Comparison of ENCODE assay signal across 12 cellular contexts in the genomic region with DNA sequence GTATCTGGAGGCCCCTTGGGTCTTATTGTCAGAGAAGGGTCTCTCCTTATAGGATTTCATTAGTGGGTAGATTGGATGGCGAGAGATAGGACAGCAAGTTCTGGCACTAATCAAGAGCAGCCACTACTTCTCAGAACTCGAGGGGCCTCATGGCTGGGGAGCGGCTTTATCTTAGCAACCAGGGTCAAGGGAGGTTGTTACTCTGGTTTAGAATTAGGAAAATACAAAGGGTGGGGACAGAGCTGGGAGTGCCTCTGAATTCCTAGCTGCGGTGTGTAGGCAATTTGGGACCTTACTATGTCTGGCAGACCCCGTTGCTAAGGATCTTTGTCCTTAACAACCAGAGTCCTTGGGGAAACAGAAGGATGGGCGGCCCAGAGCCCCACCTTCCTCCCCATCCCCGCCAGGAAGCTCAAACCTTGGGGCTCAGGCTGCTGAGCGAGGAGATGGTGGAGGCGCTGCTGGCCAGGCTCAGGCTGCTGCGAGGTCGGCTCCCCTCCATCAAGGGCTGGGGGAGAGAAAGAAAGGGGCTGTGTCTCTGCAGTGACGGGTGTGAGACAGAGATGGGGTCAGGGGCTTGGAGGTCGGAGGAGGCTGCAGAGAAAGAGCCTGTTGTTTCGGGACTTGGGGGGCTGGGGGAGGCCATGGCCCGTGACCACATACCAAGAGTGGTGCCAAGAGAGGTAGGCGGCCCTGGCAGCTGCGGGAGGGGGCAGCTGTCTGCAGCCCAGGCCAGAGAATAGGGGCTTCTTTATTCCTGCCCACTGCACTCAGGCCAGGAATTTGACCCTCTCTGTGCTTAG. TPM values are rescaled to one million over a fixed set of nuclear protein-coding genes. Genes with fewer than 3 reads are reported as not detected.
DNase-seq lines count a peak whose midpoint lies in the region; ATAC-seq and TF ChIP-seq lines count a peak whose summit lies in the region.
"Had no signal": no experiment of that assay in that cellular context is flagged by ENCODE, and none has a peak within 500 bp of the region (broad histone marks: within the 10 kb centered on the region; RNA-seq: fewer than 3 reads in every experiment).

No MANE protein-coding gene starts in this region.

- 37% methylated on average over 17 of the region's 17 CpGs; no CpG with 5 or more reads in 1 of the 2 donors for WGBS in transverse colon (ENCODE audit: low coverage in 1 of 2), 2 donors

- TF ChIP-seq EP300 in transverse colon (IDR thresholded peaks at IDR 0.05; ENCODE audit: low read depth) = no peak

- H3K4me3 ChIP-seq in duodenal mucosa (ENCODE audit: low read depth in 1 of 2, low read length in 2 of 2) (peak overlapping the region; percentile 48 to 54), transverse colon (peak overlapping the region; percentile 9 to 36 (median 16))
- H3K4me3 ChIP-seq: HAP-1 had no signal

- peaks cover 18% of the 10 kb centered on the region in 2 donors for H3K4me1 ChIP-seq in duodenal mucosa (ENCODE audit: control insufficient read depth in 1 of 2, insufficient read depth in 2 of 2, low read length in 2 of 2)
- H3K4me1 ChIP-seq in transverse colon = peaks cover 5 to 26% (median 19%) of the 10 kb centered on the region in 4 donors

- H3K9me3 ChIP-seq in duodenal mucosa (ENCODE audit: control insufficient read depth in 1 of 2, low read length in 2 of 2) = no peaks in the 10 kb centered on the region
- no peaks in the 10 kb centered on the region for H3K9me3 ChIP-seq in transverse colon
- H3K9me3 ChIP-seq: HAP-1 had no signal

- no peaks in the 10 kb centered on the region for H3K36me3 ChIP-seq in duodenal mucosa (ENCODE audit: control insufficient read depth in 1 of 2, insufficient read depth in 2 of 2, low read length in 2 of 2)
- H3K36me3 ChIP-seq in transverse colon = no peaks in the 10 kb centered on the region

- H3K9me3 Mint-ChIP-seq in activated CD4-positive, alpha-beta T cell treated with anti-CD3 and anti-CD28 coated beads, Interleukin-2, amount 10 ng/mL, durations not matched to agents 24 days and 14 days = no peaks in the 10 kb centered on the region
- no peaks in the 10 kb centered on the region for H3K9me3 Mint-ChIP-seq in mesothelial cell of epicardium

- H3K9ac ChIP-seq in duodenal mucosa (ENCODE audit: low read depth in 1 of 2, low read length in 2 of 2) = peak overlapping the region; percentile 58 to 64

- DNase-seq in activated CD4-positive, alpha-beta T cell treated with anti-CD3 and anti-CD28 coated beads, Interleukin-2, amount 10 ng/mL, durations not matched to agents 24 days and 14 days = no peak
- DNase-seq in activated CD4-positive, alpha-beta T cell treated with anti-CD3 and anti-CD28 coated beads, Interleukin-2, amount 50 U/mL, for 48 hours = no peak
- DNase-seq in mesothelial cell of epicardium (ENCODE audit: low spot score in 2 of 2, unreplicated experiment in 2 of 2) (no peak), transverse colon (no peak)
- DNase-seq: KG1; stimulated activated CD8-positive, alpha-beta memory T cell treated with anti-CD3 and anti-CD28 coated beads, Interleukin-4, amount 100 ng/mL, for 48 hours had no signal

- H3K4me1 Mint-ChIP-seq in activated CD4-positive, alpha-beta T cell treated with anti-CD3 and anti-CD28 coated beads, Interleukin-2, amount 10 ng/mL, durations not matched to agents 24 days and 14 days = peaks cover 8% of the 10 kb centered on the region
- H3K4me1 Mint-ChIP-seq in mesothelial cell of epicardium = peaks cover 24% of the 10 kb centered on the region

- ATAC-seq in GM21717 (IDR thresholded peaks at IDR 0.05; ENCODE audit: unreplicated experiment) = no peak
- no peak for ATAC-seq in HG02642 (IDR thresholded peaks at IDR 0.05; ENCODE audit: poor library complexity, unreplicated experiment)
- ATAC-seq in HG03354 (IDR thresholded peaks at IDR 0.05; ENCODE audit: poor library complexity, severe bottlenecking, unreplicated experiment) = no peak

- intact Hi-C loops in activated CD4-positive, alpha-beta T cell treated with anti-CD3 and anti-CD28 coated beads, Interleukin-2, amount 10 ng/mL, durations not matched to agents 24 days and 14 days (cut with micrococcal nuclease) = no loop called here
- intact Hi-C loops in transverse colon (cut with DNase I; ENCODE audit: low total_unique reads) = no loop called here

- H3K27me3 ChIP-seq in duodenal mucosa (ENCODE audit: control insufficient read depth in 1 of 2, insufficient read depth in 2 of 2, low read length in 2 of 2) = no peaks in the 10 kb centered on the region
- no peaks in the 10 kb centered on the region for H3K27me3 ChIP-seq in transverse colon

- H3K27me3 Mint-ChIP-seq in activated CD4-positive, alpha-beta T cell treated with anti-CD3 and anti-CD28 coated beads, Interleukin-2, amount 10 ng/mL, durations not matched to agents 24 days and 14 days = peaks cover 10% of the 10 kb centered on the region
- H3K27me3 Mint-ChIP-seq in mesothelial cell of epicardium (ENCODE audit: low read depth) = no peaks in the 10 kb centered on the region

- H3K27ac ChIP-seq in duodenal mucosa (ENCODE audit: low read depth, low read length) (no peak overlapping the region), transverse colon (peak overlapping the region; percentile 74 to 84 (median 81))

- H3K4me3 Mint-ChIP-seq in activated CD4-positive, alpha-beta T cell treated with anti-CD3 and anti-CD28 coated beads, Interleukin-2, amount 10 ng/mL, durations not matched to agents 24 days and 14 days = no peak overlapping the region
- H3K4me3 Mint-ChIP-seq in mesothelial cell of epicardium = peak overlapping the region; percentile 56

- in situ Hi-C loops in transverse colon (cut with MboI; ENCODE audit: low pct_ligation_motif_present in 1 of 4, low pct_unique_long_range_greater_than_20kb in 1 of 4, low sequenced_read_pairs in 3 of 4) = loop anchor here in 1 of 4 donors (25.0 kb wide), 1 partner anchor 95 kb away; a partner anchor contains a TSS

- no peak for TF ChIP-seq POLR2A in transverse colon (IDR thresholded peaks at IDR 0.05)

- H3K36me3 Mint-ChIP-seq in activated CD4-positive, alpha-beta T cell treated with anti-CD3 and anti-CD28 coated beads, Interleukin-2, amount 10 ng/mL, durations not matched to agents 24 days and 14 days (ENCODE audit: low read depth) = peaks cover 3% of the 10 kb centered on the region
- H3K36me3 Mint-ChIP-seq in mesothelial cell of epicardium = peaks cover 7% of the 10 kb centered on the region

- peak overlapping the region; percentile 51 for H3K27ac Mint-ChIP-seq in activated CD4-positive, alpha-beta T cell treated with anti-CD3 and anti-CD28 coated beads, Interleukin-2, amount 10 ng/mL, durations not matched to agents 24 days and 14 days
- H3K27ac Mint-ChIP-seq in mesothelial cell of epicardium = peak overlapping the region; percentile 95

- TF ChIP-seq CTCF in mesothelial cell of epicardium (IDR thresholded peaks at IDR 0.05; ENCODE audit: unreplicated experiment) (no peak), transverse colon (IDR thresholded peaks at IDR 0.05) (no peak)

RNA-seq across cellular contexts. Expression of a gene that starts 1.1 kb away (rescaled TPM):
- 1.8 and 1.9 TPM in 2 replicates for total RNA-seq in activated CD4-positive, alpha-beta T cell treated with anti-CD3 and anti-CD28 coated beads, Interleukin-2, amount 10 ng/mL, durations not matched to agents 24 days and 14 days
- total RNA-seq in mesothelial cell of epicardium (25.7 to 28.6 TPM (median 26.9 TPM) in 3 replicates), transverse colon (10 to 100 TPM in 2 of 4 donors, 1 to 10 TPM in 2; 2.6 to 34.4 (median 10.3) TPM)

RNA-seq across cellular contexts. Expression of a gene that starts 4.9 kb away (rescaled TPM):
- total RNA-seq in activated CD4-positive, alpha-beta T cell treated with anti-CD3 and anti-CD28 coated beads, Interleukin-2, amount 10 ng/mL, durations not matched to agents 24 days and 14 days = 40.5 and 42.1 TPM in 2 replicates
- total RNA-seq in mesothelial cell of epicardium (158 to 170 TPM (median 158 TPM) in 3 replicates), transverse colon (100 to 1,000 TPM in 1 of 4 donors, 10 to 100 TPM in 3; 49.4 to 109 (median 69.5) TPM)

RNA-seq across cellular contexts. Expression of a gene that starts 31.0 kb away (rescaled TPM):
- total RNA-seq in activated CD4-positive, alpha-beta T cell treated with anti-CD3 and anti-CD28 coated beads, Interleukin-2, amount 10 ng/mL, durations not matched to agents 24 days and 14 days = 0.44 and 0.47 TPM in 2 replicates
- total RNA-seq in mesothelial cell of epicardium (22.9 to 29.6 TPM (median 27.1 TPM) in 3 replicates), transverse colon (10 to 100 TPM in 1 of 4 donors, 1 to 10 TPM in 3; 3.5 to 15.1 (median 5.4) TPM)

RNA-seq across cellular contexts. Expression of a gene that starts 31.2 kb away (rescaled TPM):
- total RNA-seq in activated CD4-positive, alpha-beta T cell treated with anti-CD3 and anti-CD28 coated beads, Interleukin-2, amount 10 ng/mL, durations not matched to agents 24 days and 14 days = not detected in 2 replicates
- 0.38 to 1.4 TPM (median 0.84 TPM) in 3 replicates for total RNA-seq in mesothelial cell of epicardium
- not detected for total RNA-seq in transverse colon
- total RNA-seq: omental fat pad had no signal

RNA-seq across cellular contexts. Expression of a gene that starts 32.8 kb away (rescaled TPM):
- total RNA-seq in activated CD4-positive, alpha-beta T cell treated with anti-CD3 and anti-CD28 coated beads, Interleukin-2, amount 10 ng/mL, durations not matched to agents 24 days and 14 days = 116 and 117 TPM in 2 replicates
- 152 to 159 TPM (median 159 TPM) in 3 replicates for total RNA-seq in mesothelial cell of epicardium
- total RNA-seq in transverse colon = 100 to 1,000 TPM; 135 to 196 (median 174) TPM
